ENCODE assay signal across 27 cellular contexts in genomic region chr4:112651641-112652040, GRCh38. TPM values are rescaled to one million over a fixed set of nuclear protein-coding genes. Genes with fewer than 3 reads are reported as not detected.
A peak's percentile ranks its signal among the peaks of the same experiment; 100 is the strongest.
DNase-seq lines count a peak whose midpoint lies in the region; ATAC-seq and TF ChIP-seq lines count a peak whose summit lies in the region.
"Had no signal": no experiment of that assay in that cellular context is flagged by ENCODE, and none has a peak within 500 bp of the region (broad histone marks: within the 10 kb centered on the region; RNA-seq: fewer than 3 reads in every experiment).

No MANE protein-coding gene starts in this region.

- H4K20me1 ChIP-seq in GM23338 (replicated peaks; ENCODE audit: insufficient read depth) (no peaks in the 10 kb centered on the region), neural progenitor cell (ENCODE audit: low read depth) (peaks cover 3% of the 10 kb centered on the region)
- H4K20me1 ChIP-seq: BLaER1 had no signal

- ATAC-seq in GM23338 (no peak), SK-N-SH treated with all-trans-retinoic acid at 6 μM for 48 hours (no peak)
- no peak for ATAC-seq in stimulated activated memory B cell treated with anti-CD40 and anti-IgM and Interleukin-4, amounts not matched to agents 10 μg/mL and 1 μg/mL and 100 μg/mL, for 72 hours
- ATAC-seq: K562, Right ventricle myocardium inferior had no signal

- DNase-seq in GM23338 (ENCODE audit: low spot score) = peak; percentile 33
- peak; percentile 20 for DNase-seq in NCI-H82 (lab: John Stamatoyannopoulos, UW)
- DNase-seq in endodermal cell = no peak
- no peak for DNase-seq in neural progenitor cell (ENCODE audit: low spot score)
- DNase-seq in effector CD8-positive, alpha-beta T cell (lab: John Stamatoyannopoulos, UW) = no peak
- DNase-seq: CD4-positive, CD25-positive, alpha-beta regulatory T cell; DMS153; DND-41; GM23248; HCEC 1CT; Kasumi-1; MV-4-11; NCI-H1105 treated with DMSO at 0.1 percent for 48 hours; NCI-H146; NCI-H1930; NCI-H2107; NCI-H524; NCI-H748 treated with DMSO at 0.1 percent for 48 hours; NK-92 treated with Interleukin-12 subunit alpha and Interleukin-12 subunit beta, amount 100 ng/mL, for 24 hours; PC-9; SJCRH30 had no signal

- no peaks in the 10 kb centered on the region for H3K9me2 ChIP-seq in GM23338 (ENCODE audit: insufficient read depth)

- H3K4me2 ChIP-seq in GM23338 = peak overlapping the region; percentile 61
- peak overlapping the region; percentile 99 for H3K4me2 ChIP-seq in neural progenitor cell
- H3K4me2 ChIP-seq: BLaER1, PC-9 had no signal

- H2AFZ ChIP-seq in GM23338 (no peak overlapping the region), neural progenitor cell (replicated peaks) (no peak overlapping the region)
- H2AFZ ChIP-seq: GM23248, PC-9 had no signal

- TF ChIP-seq CTCF in GM23338 (conservative IDR thresholded peaks at IDR 0.05; ENCODE audit: low read depth in 2 of 2) = no peak
- TF ChIP-seq CTCF in endodermal cell (conservative IDR thresholded peaks at IDR 0.05) = no peak
- no peak for TF ChIP-seq CTCF in neural progenitor cell (IDR thresholded peaks at IDR 0.05)

- peak overlapping the region; percentile 66 for H3K4me3 Mint-ChIP-seq in GM23338
- H3K4me3 Mint-ChIP-seq in endodermal cell = peak overlapping the region; percentile 95
- no peak overlapping the region for H3K4me3 Mint-ChIP-seq in neural progenitor cell
- H3K4me3 Mint-ChIP-seq in stimulated activated memory B cell treated with anti-CD40 and anti-IgM and Interleukin-4, amounts not matched to agents 10 μg/mL and 1 μg/mL and 100 μg/mL, for 72 hours = no peak overlapping the region
- H3K4me3 Mint-ChIP-seq: CD4-positive, CD25-positive, alpha-beta regulatory T cell had no signal

- peaks cover 15% of the 10 kb centered on the region for H3K36me3 ChIP-seq in GM23338 (ENCODE audit: insufficient read depth)
- peaks cover 25% of the 10 kb centered on the region for H3K36me3 ChIP-seq in endodermal cell (ENCODE audit: control insufficient read depth, insufficient read depth, low read length)
- peaks cover 40% of the 10 kb centered on the region for H3K36me3 ChIP-seq in neural progenitor cell

- H3F3A ChIP-seq in GM23338 (replicated peaks; ENCODE audit: low read depth) (peaks cover 6% of the 10 kb centered on the region), neural progenitor cell (ENCODE audit: low read depth) (peaks cover 99% of the 10 kb centered on the region)

- H3K27me3 Mint-ChIP-seq in GM23338 (ENCODE audit: insufficient read depth, low read depth, poor library complexity) (peaks cover 21% of the 10 kb centered on the region), endodermal cell (ENCODE audit: insufficient read depth) (no peaks in the 10 kb centered on the region), neural progenitor cell (ENCODE audit: insufficient read depth, low read depth) (peaks cover 2% of the 10 kb centered on the region)
- H3K27me3 Mint-ChIP-seq in stimulated activated memory B cell treated with anti-CD40 and anti-IgM and Interleukin-4, amounts not matched to agents 10 μg/mL and 1 μg/mL and 100 μg/mL, for 72 hours = no peaks in the 10 kb centered on the region
- H3K27me3 Mint-ChIP-seq: CD4-positive, CD25-positive, alpha-beta regulatory T cell had no signal

- peak overlapping the region; percentile 25 for H3K4me3 ChIP-seq in GM23338
- H3K4me3 ChIP-seq in endodermal cell (ENCODE audit: low read length) = peak overlapping the region; percentile 99
- peak overlapping the region; percentile 93 for H3K4me3 ChIP-seq in neural progenitor cell
- H3K4me3 ChIP-seq: BLaER1, GM23248, K562, PC-9, SJCRH30 had no signal

- H3K4me1 Mint-ChIP-seq in GM23338 (peaks cover 47% of the 10 kb centered on the region), endodermal cell (peaks cover 37% of the 10 kb centered on the region), neural progenitor cell (peaks cover 29% of the 10 kb centered on the region)
- no peaks in the 10 kb centered on the region for H3K4me1 Mint-ChIP-seq in stimulated activated memory B cell treated with anti-CD40 and anti-IgM and Interleukin-4, amounts not matched to agents 10 μg/mL and 1 μg/mL and 100 μg/mL, for 72 hours

- no peaks in the 10 kb centered on the region for H3K9me3 ChIP-seq in endodermal cell (ENCODE audit: control insufficient read depth, low read length)
- H3K9me3 ChIP-seq in neural progenitor cell (ENCODE audit: low read depth) = no peaks in the 10 kb centered on the region
- H3K9me3 ChIP-seq: BLaER1, SJCRH30 had no signal

- H3K9me3 Mint-ChIP-seq in GM23338 (peaks cover 11% of the 10 kb centered on the region), endodermal cell (peaks cover 5% of the 10 kb centered on the region), neural progenitor cell (no peaks in the 10 kb centered on the region)
- H3K9me3 Mint-ChIP-seq in stimulated activated memory B cell treated with anti-CD40 and anti-IgM and Interleukin-4, amounts not matched to agents 10 μg/mL and 1 μg/mL and 100 μg/mL, for 72 hours = no peaks in the 10 kb centered on the region
- H3K9me3 Mint-ChIP-seq: CD4-positive, CD25-positive, alpha-beta regulatory T cell had no signal

- H3K9ac ChIP-seq in endodermal cell (ENCODE audit: extremely low read depth, low read length, poor library complexity, severe bottlenecking) = peak overlapping the region; percentile 56
- no peak overlapping the region for H3K9ac ChIP-seq in neural progenitor cell
- H3K9ac ChIP-seq: BLaER1, GM23248 had no signal

- peak overlapping the region; percentile 94 for H3K27ac ChIP-seq in GM23338 (ENCODE audit: low read depth)
- no peak overlapping the region for H3K27ac ChIP-seq in endodermal cell (ENCODE audit: low read depth, low read length)
- peak overlapping the region; percentile 97 for H3K27ac ChIP-seq in neural progenitor cell
- H3K27ac ChIP-seq: BLaER1, GM23248, HL-60, PC-9, SJCRH30 had no signal

- H3K79me2 ChIP-seq in GM23338 (replicated peaks; ENCODE audit: insufficient read depth) (peaks cover 46% of the 10 kb centered on the region), neural progenitor cell (ENCODE audit: low read depth) (peaks cover 95% of the 10 kb centered on the region)

- H3K27me3 ChIP-seq in GM23338 (ENCODE audit: insufficient read depth) = no peaks in the 10 kb centered on the region
- no peaks in the 10 kb centered on the region for H3K27me3 ChIP-seq in endodermal cell (ENCODE audit: control insufficient read depth, insufficient read depth, low read length, poor library complexity, severe bottlenecking)
- H3K27me3 ChIP-seq in neural progenitor cell = no peaks in the 10 kb centered on the region
- H3K27me3 ChIP-seq: BLaER1, SJCRH30 had no signal

- H3K36me3 Mint-ChIP-seq in GM23338 (ENCODE audit: low read depth) (peaks cover 52% of the 10 kb centered on the region), endodermal cell (ENCODE audit: low read depth) (peaks cover 23% of the 10 kb centered on the region), neural progenitor cell (peaks cover 18% of the 10 kb centered on the region)
- H3K36me3 Mint-ChIP-seq in stimulated activated memory B cell treated with anti-CD40 and anti-IgM and Interleukin-4, amounts not matched to agents 10 μg/mL and 1 μg/mL and 100 μg/mL, for 72 hours = peaks cover 26% of the 10 kb centered on the region

- H3K27ac Mint-ChIP-seq in GM23338 = peak overlapping the region; percentile 95
- peak overlapping the region; percentile 91 for H3K27ac Mint-ChIP-seq in endodermal cell
- H3K27ac Mint-ChIP-seq in neural progenitor cell = no peak overlapping the region
- no peak overlapping the region for H3K27ac Mint-ChIP-seq in stimulated activated memory B cell treated with anti-CD40 and anti-IgM and Interleukin-4, amounts not matched to agents 10 μg/mL and 1 μg/mL and 100 μg/mL, for 72 hours
- H3K27ac Mint-ChIP-seq: CD4-positive, CD25-positive, alpha-beta regulatory T cell had no signal

- H3K4me1 ChIP-seq in GM23338 (ENCODE audit: insufficient read depth) (peaks cover 27% of the 10 kb centered on the region), endodermal cell (ENCODE audit: control insufficient read depth, insufficient read depth, low read length) (peaks cover 10% of the 10 kb centered on the region), neural progenitor cell (peaks cover 77% of the 10 kb centered on the region)
- H3K4me1 ChIP-seq: BLaER1, SJCRH30 had no signal

TF ChIP-seq in GM23338, 12 proteins besides CTCF, POLR2A, EP300 and RAD21 (continues in another document):
- no peak for TF ChIP-seq EZH2phosphoT487 (IDR thresholded peaks at IDR 0.05; ENCODE audit: unreplicated experiment)
- TF ChIP-seq, protein P1, sequence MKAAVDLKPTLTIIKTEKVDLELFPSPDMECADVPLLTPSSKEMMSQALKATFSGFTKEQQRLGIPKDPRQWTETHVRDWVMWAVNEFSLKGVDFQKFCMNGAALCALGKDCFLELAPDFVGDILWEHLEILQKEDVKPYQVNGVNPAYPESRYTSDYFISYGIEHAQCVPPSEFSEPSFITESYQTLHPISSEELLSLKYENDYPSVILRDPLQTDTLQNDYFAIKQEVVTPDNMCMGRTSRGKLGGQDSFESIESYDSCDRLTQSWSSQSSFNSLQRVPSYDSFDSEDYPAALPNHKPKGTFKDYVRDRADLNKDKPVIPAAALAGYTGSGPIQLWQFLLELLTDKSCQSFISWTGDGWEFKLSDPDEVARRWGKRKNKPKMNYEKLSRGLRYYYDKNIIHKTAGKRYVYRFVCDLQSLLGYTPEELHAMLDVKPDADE (IDR thresholded peaks at IDR 0.05) = no peak
- no peak for TF ChIP-seq STAT1 (IDR thresholded peaks at IDR 0.05; ENCODE audit: unreplicated experiment)

TF ChIP-seq in SK-N-SH treated with all-trans-retinoic acid at 6 μM for 48 hours, 23 proteins besides CTCF, POLR2A, EP300 and RAD21 (continues in another document):
- TF ChIP-seq ZC3H10 (CRISPR knock-in tag; IDR thresholded peaks at IDR 0.05) (no peak), ZNF565 (CRISPR knock-in tag; conservative IDR thresholded peaks at IDR 0.05; ENCODE audit: low read depth) (no peak), ESRRG (CRISPR knock-in tag; IDR thresholded peaks at IDR 0.05) (no peak), CSDC2 (CRISPR knock-in tag; IDR thresholded peaks at IDR 0.05) (no peak), ZFP3 (CRISPR knock-in tag; IDR thresholded peaks at IDR 0.05) (no peak), PPARA (CRISPR knock-in tag; IDR thresholded peaks at IDR 0.05; ENCODE audit: borderline replicate concordance) (no peak)

RNA-seq across cellular contexts. Expression of gene LARP7, which starts 14.7 kb away (rescaled TPM):
- 25.8 and 26.6 TPM in 2 replicates for total RNA-seq in GM23338 (2014; rRNA removed; shearing (Covaris generic))
- 133 and 157 TPM in 2 replicates for polyA plus RNA-seq in GM23338 (2016; fragmentation: Nextera tagmentation; extraction: Ambion mirVana)
- total RNA-seq in endodermal cell = 10 to 100 TPM; 36.1 to 52.0 TPM
- polyA plus RNA-seq in endodermal cell (2013, experiment 1 of 2) = 54.4 TPM
- polyA plus RNA-seq in endodermal cell (2013, experiment 2 of 2) = 63.8 TPM
- total RNA-seq in neural progenitor cell (ENCODE audit: low replicate concordance) = 88.7 and 154 TPM in 2 replicates

RNA-seq across cellular contexts. Expression of gene ZGRF1, which starts 14.9 kb away (rescaled TPM):
- 37.6 and 62.6 TPM in 2 replicates for total RNA-seq in GM23338 (2014; rRNA removed; shearing (Covaris generic))
- 28.9 and 41.7 TPM in 2 replicates for polyA plus RNA-seq in GM23338 (2016; fragmentation: Nextera tagmentation; extraction: Ambion mirVana)
- 10 to 100 TPM; 29.1 to 57.3 TPM for total RNA-seq in endodermal cell
- polyA plus RNA-seq in endodermal cell (2013, experiment 1 of 2) = 25.4 TPM
- 22.2 TPM for polyA plus RNA-seq in endodermal cell (2013, experiment 2 of 2)
- 89.2 and 128 TPM in 2 replicates for total RNA-seq in neural progenitor cell (ENCODE audit: low replicate concordance)

Comparison
In these comparisons a context has a peak if more than half of its experiments do, and no peak if none do; other contexts are left out.
1. DNase-seq: peak in GM23338 (single experiment) and NCI-H82 (single experiment); none in endodermal cell (single experiment), neural progenitor cell (single experiment) and effector CD8-positive, alpha-beta T cell (single experiment).
2. H3K4me3 ChIP-seq: peak in every context shown above with its lines; median percentile 99 in endodermal cell; 93 in neural progenitor cell; 25 in GM23338.
3. H3K27ac Mint-ChIP-seq: peak in GM23338 (single experiment) and endodermal cell (single experiment); none in neural progenitor cell (single experiment) and stimulated activated memory B cell treated with anti-CD40 and anti-IgM and Interleukin-4, amounts not matched to agents 10 μg/mL and 1 μg/mL and 100 μg/mL, for 72 hours (single experiment).
4. H3K4me3 Mint-ChIP-seq: peak in GM23338 (single experiment) and endodermal cell (single experiment); none in neural progenitor cell (single experiment) and stimulated activated memory B cell treated with anti-CD40 and anti-IgM and Interleukin-4, amounts not matched to agents 10 μg/mL and 1 μg/mL and 100 μg/mL, for 72 hours (single experiment).